In genomic region chr6:17986656-17987575, GRCh38 we compare ENCODE assay signal across 8 cellular contexts. TPM values are rescaled to one million over a fixed set of nuclear protein-coding genes. Genes with fewer than 3 reads are reported as not detected.
DNase-seq lines count a peak whose midpoint lies in the region; TF ChIP-seq lines count a peak whose summit lies in the region.

No MANE protein-coding gene starts in this region.

- H3T11ph ChIP-seq in H9 (ENCODE audit: low read length), result no peak overlapping the region

- H2BK120ac ChIP-seq in H9 (ENCODE audit: low read depth, low read length, poor library complexity, severe bottlenecking), result no peak overlapping the region

- no peak overlapping the region for H2BK12ac ChIP-seq in H9 (ENCODE audit: insufficient read length, low read depth, low read length)

- H4K20me1 ChIP-seq in H9 (ENCODE audit: control insufficient read depth, insufficient read depth, insufficient read length), result no peaks in the 10 kb centered on the region
- H4K20me1 ChIP-seq in neural progenitor cell (ENCODE audit: low read depth), result peaks cover 26% of the 10 kb centered on the region

- H2BK5ac ChIP-seq in H9 (ENCODE audit: insufficient read length, low read length), result no peak overlapping the region

- H3K27ac ChIP-seq in H9 (ENCODE audit: insufficient read length, low read depth, low read length) (no peak overlapping the region), neural progenitor cell (no peak overlapping the region)

- no peak overlapping the region for H3K27ac Mint-ChIP-seq in T-helper 2 cell treated with Interferon-gamma antibody and Interleukin-4, amounts not matched to agents 5 μg/mL and 100 μg/mL, for 36 hours
- H3K27ac Mint-ChIP-seq in H9, result peak overlapping the region; percentile 76 to 99 (median 94); a peak in 6 of 7 replicates
- no peak overlapping the region for H3K27ac Mint-ChIP-seq in activated T-helper 1 cell treated with anti-CD3 and anti-CD28 coated beads, Interleukin-12 subunit alpha, Interleukin-12 subunit beta, Interleukin-2, Interleukin-4 antibody, amounts not matched to agents 30 ng/mL and 10 ng/mL and 1 ng/mL, durations not matched to agents 14 hours and 24 hours and 36 hours
- H3K27ac Mint-ChIP-seq in neural progenitor cell, result peak overlapping the region; percentile 95

- peaks cover 11% of the 10 kb centered on the region for H3K23me2 ChIP-seq in H9 (ENCODE audit: insufficient read length, low read depth, low read length, poor library complexity, severe bottlenecking)

- no peak overlapping the region for H3K4ac ChIP-seq in H9 (ENCODE audit: low read depth, low read length)

- no peaks in the 10 kb centered on the region for H3K36me3 ChIP-seq in neural progenitor cell

- H4K5ac ChIP-seq in H9 (ENCODE audit: insufficient read length, low read depth, low read length), result no peak overlapping the region

- H3K4me1 ChIP-seq in H9 (ENCODE audit: insufficient read depth, low read length) (peaks cover 3% of the 10 kb centered on the region), neural progenitor cell (peaks cover 10% of the 10 kb centered on the region)

- TF ChIP-seq CTCF in H9 (conservative IDR thresholded peaks at IDR 0.05), result no peak
- no peak for TF ChIP-seq CTCF in neural progenitor cell (IDR thresholded peaks at IDR 0.05)

- intact Hi-C loops in activated T-helper 1 cell treated with anti-CD3 and anti-CD28 coated beads, Interleukin-12 subunit alpha, Interleukin-12 subunit beta, Interleukin-2, Interleukin-4 antibody, amounts not matched to agents 30 ng/mL and 10 ng/mL and 1 ng/mL, durations not matched to agents 14 hours and 24 hours and 36 hours (cut with micrococcal nuclease), result loop anchor here (10.0 kb wide), 2 partner anchors 382 to 518 kb away; partner anchors contain the start of gene FAM8A1

- no peaks in the 10 kb centered on the region for H3K9me3 ChIP-seq in H9 (ENCODE audit: control insufficient read depth, low read depth, low read length)
- no peaks in the 10 kb centered on the region for H3K9me3 ChIP-seq in neural progenitor cell (ENCODE audit: low read depth)

- no peaks in the 10 kb centered on the region for H3K36me3 Mint-ChIP-seq in T-helper 2 cell treated with Interferon-gamma antibody and Interleukin-4, amounts not matched to agents 5 μg/mL and 100 μg/mL, for 36 hours (ENCODE audit: low read depth)
- H3K36me3 Mint-ChIP-seq in H9 (ENCODE audit: insufficient read depth in 1 of 3, low read depth in 3 of 3) (peaks cover 4 to 14% (median 6%) of the 10 kb centered on the region in 3 experiments; a peak in 3 of 7 replicates), neural progenitor cell (peaks cover 7% of the 10 kb centered on the region)
- peaks cover 4% of the 10 kb centered on the region for H3K36me3 Mint-ChIP-seq in activated T-helper 1 cell treated with anti-CD3 and anti-CD28 coated beads, Interleukin-12 subunit alpha, Interleukin-12 subunit beta, Interleukin-2, Interleukin-4 antibody, amounts not matched to agents 30 ng/mL and 10 ng/mL and 1 ng/mL, durations not matched to agents 14 hours and 24 hours and 36 hours (ENCODE audit: low read depth)

- no peaks in the 10 kb centered on the region for H3K79me1 ChIP-seq in H9 (ENCODE audit: insufficient read depth, low read depth, low read length, poor library complexity, severe bottlenecking)

- peak overlapping the region; percentile 65 for H3K4me2 ChIP-seq in H9 (ENCODE audit: insufficient read depth, insufficient read length, low read length)
- H3K4me2 ChIP-seq in neural progenitor cell, result peak overlapping the region; percentile 82

- peak overlapping the region; percentile 90 for H3K9ac ChIP-seq in H9 (ENCODE audit: extremely low read depth, insufficient read length, low read length)
- H3K9ac ChIP-seq in neural progenitor cell, result no peak overlapping the region

- H3K14ac ChIP-seq in H9 (ENCODE audit: insufficient read depth, low read length), result peak overlapping the region; percentile 74

- no peak overlapping the region for H4K8ac ChIP-seq in H9 (replicated peaks; ENCODE audit: insufficient read length, low read depth, low read length)

- H3K4me1 Mint-ChIP-seq in T-helper 2 cell treated with Interferon-gamma antibody and Interleukin-4, amounts not matched to agents 5 μg/mL and 100 μg/mL, for 36 hours (ENCODE audit: low read depth), result peaks cover 7% of the 10 kb centered on the region
- peaks cover 35 to 41% of the 10 kb centered on the region in 2 experiments for H3K4me1 Mint-ChIP-seq in H9
- peaks cover 9% of the 10 kb centered on the region for H3K4me1 Mint-ChIP-seq in activated T-helper 1 cell treated with anti-CD3 and anti-CD28 coated beads, Interleukin-12 subunit alpha, Interleukin-12 subunit beta, Interleukin-2, Interleukin-4 antibody, amounts not matched to agents 30 ng/mL and 10 ng/mL and 1 ng/mL, durations not matched to agents 14 hours and 24 hours and 36 hours (ENCODE audit: low read depth)
- H3K4me1 Mint-ChIP-seq in neural progenitor cell, result peaks cover 31% of the 10 kb centered on the region

- H3K27me3 Mint-ChIP-seq in T-helper 2 cell treated with Interferon-gamma antibody and Interleukin-4, amounts not matched to agents 5 μg/mL and 100 μg/mL, for 36 hours (ENCODE audit: low read depth), result peaks cover 68% of the 10 kb centered on the region
- peaks cover 20% of the 10 kb centered on the region for H3K27me3 Mint-ChIP-seq in H9 (ENCODE audit: low read depth)
- peaks cover 69% of the 10 kb centered on the region for H3K27me3 Mint-ChIP-seq in activated T-helper 1 cell treated with anti-CD3 and anti-CD28 coated beads, Interleukin-12 subunit alpha, Interleukin-12 subunit beta, Interleukin-2, Interleukin-4 antibody, amounts not matched to agents 30 ng/mL and 10 ng/mL and 1 ng/mL, durations not matched to agents 14 hours and 24 hours and 36 hours (ENCODE audit: insufficient read depth)
- peaks cover 5% of the 10 kb centered on the region for H3K27me3 Mint-ChIP-seq in neural progenitor cell (ENCODE audit: insufficient read depth, low read depth)

- H2BK20ac ChIP-seq in H9 (ENCODE audit: low read depth, low read length, poor library complexity, severe bottlenecking), result no peak overlapping the region

- H3K79me2 ChIP-seq in H9 (ENCODE audit: insufficient read depth, low read length) (peaks cover 2% of the 10 kb centered on the region; the same call in 1 of the 2 replicates), neural progenitor cell (ENCODE audit: low read depth) (peaks cover 40% of the 10 kb centered on the region)

- no peak overlapping the region for H2BK15ac ChIP-seq in H9 (ENCODE audit: low read depth, low read length)

- H2AK5ac ChIP-seq in H9 (ENCODE audit: insufficient read length, low read length), result no peak overlapping the region

- WGBS in H9 (ENCODE audit: extremely low coverage, insufficient read length, low lambda C conversion rate), result no CpG with 5 or more reads among the region's 92 CpGs

- peak overlapping the region; percentile 61 for H3K18ac ChIP-seq in H9 (ENCODE audit: insufficient read length, low read depth, low read length)

- H4K91ac ChIP-seq in H9 (ENCODE audit: insufficient read length, low read depth, low read length), result no peak overlapping the region

- H3K4me3 ChIP-seq in neural progenitor cell, result peak overlapping the region; percentile 98

- H3K27me3 ChIP-seq in H9 (ENCODE audit: insufficient read depth, low read length), result no peaks in the 10 kb centered on the region
- peaks cover 6% of the 10 kb centered on the region for H3K27me3 ChIP-seq in neural progenitor cell

- H3K56ac ChIP-seq in H9 (ENCODE audit: insufficient read length, low read depth, low read length), result no peak overlapping the region

- H3K4me3 Mint-ChIP-seq in T-helper 2 cell treated with Interferon-gamma antibody and Interleukin-4, amounts not matched to agents 5 μg/mL and 100 μg/mL, for 36 hours, result peak overlapping the region; percentile 46
- H3K4me3 Mint-ChIP-seq in H9 (peak overlapping the region; percentile 89 to 92), neural progenitor cell (peak overlapping the region; percentile 96)
- peak overlapping the region; percentile 47 for H3K4me3 Mint-ChIP-seq in activated T-helper 1 cell treated with anti-CD3 and anti-CD28 coated beads, Interleukin-12 subunit alpha, Interleukin-12 subunit beta, Interleukin-2, Interleukin-4 antibody, amounts not matched to agents 30 ng/mL and 10 ng/mL and 1 ng/mL, durations not matched to agents 14 hours and 24 hours and 36 hours

- H3F3A ChIP-seq in neural progenitor cell (ENCODE audit: low read depth), result peaks cover 13% of the 10 kb centered on the region

- H3K9me3 Mint-ChIP-seq in T-helper 2 cell treated with Interferon-gamma antibody and Interleukin-4, amounts not matched to agents 5 μg/mL and 100 μg/mL, for 36 hours, result no peaks in the 10 kb centered on the region
- H3K9me3 Mint-ChIP-seq in H9 (no peaks in the 10 kb centered on the region), neural progenitor cell (peaks cover 2% of the 10 kb centered on the region)
- H3K9me3 Mint-ChIP-seq in activated T-helper 1 cell treated with anti-CD3 and anti-CD28 coated beads, Interleukin-12 subunit alpha, Interleukin-12 subunit beta, Interleukin-2, Interleukin-4 antibody, amounts not matched to agents 30 ng/mL and 10 ng/mL and 1 ng/mL, durations not matched to agents 14 hours and 24 hours and 36 hours, result no peaks in the 10 kb centered on the region

- no peak for DNase-seq in T-helper 2 cell treated with Interferon-gamma antibody and Interleukin-4, amounts not matched to agents 5 μg/mL and 100 μg/mL, for 36 hours (ENCODE audit: low spot score)
- no peak for DNase-seq in T-helper 2 cell
- peak; percentile 67 for DNase-seq in H9
- DNase-seq in M059J (ENCODE audit: low read depth), result peak; percentile 75
- DNase-seq in activated T-helper 1 cell treated with anti-CD3 and anti-CD28 coated beads, Interleukin-12 subunit alpha, Interleukin-12 subunit beta, Interleukin-2, Interleukin-4 antibody, amounts not matched to agents 30 ng/mL and 10 ng/mL and 1 ng/mL, durations not matched to agents 14 hours and 24 hours and 36 hours (ENCODE audit: low spot score), result no peak
- peak; percentile 63 for DNase-seq in glomerular visceral epithelial cell (ENCODE audit: extremely low spot score)
- peak; percentile 42 for DNase-seq in neural progenitor cell (ENCODE audit: low spot score)
- DNase-seq in COLO829 (ENCODE audit: low spot score), result no peak

- no peak overlapping the region for H3K23ac ChIP-seq in H9 (ENCODE audit: insufficient read length, low read depth, low read length)

- no peak overlapping the region for H2AFZ ChIP-seq in H9 (ENCODE audit: low read length)
- H2AFZ ChIP-seq in neural progenitor cell (replicated peaks), result peak overlapping the region; percentile 98

RNA-seq across cellular contexts. Expression of gene KIF13A, which starts 0.5 kb away (rescaled TPM):
- total RNA-seq in H9 (2021), result 38.2 and 43.1 TPM in 2 replicates
- total RNA-seq in M059J (2014; rRNA removed; shearing (Covaris generic)), result 27.2 and 60.1 TPM in 2 replicates
- not detected in 2 replicates for total RNA-seq in activated T-helper 1 cell treated with anti-CD3 and anti-CD28 coated beads, Interleukin-12 subunit alpha, Interleukin-12 subunit beta, Interleukin-2, Interleukin-4 antibody, amounts not matched to agents 30 ng/mL and 10 ng/mL and 1 ng/mL, durations not matched to agents 14 hours and 24 hours and 36 hours
- 26.0 and 29.0 TPM in 2 replicates for total RNA-seq in neural progenitor cell (ENCODE audit: low replicate concordance)

Comparison
In these comparisons a context has a peak if more than half of its experiments do, and no peak if none do; other contexts are left out.
1. DNase-seq: peak in H9 (single experiment), M059J (single experiment), glomerular visceral epithelial cell (single experiment) and neural progenitor cell (single experiment); none in T-helper 2 cell treated with Interferon-gamma antibody and Interleukin-4, amounts not matched to agents 5 μg/mL and 100 μg/mL, for 36 hours (single experiment), T-helper 2 cell (0 of 5), activated T-helper 1 cell treated with anti-CD3 and anti-CD28 coated beads, Interleukin-12 subunit alpha, Interleukin-12 subunit beta, Interleukin-2, Interleukin-4 antibody, amounts not matched to agents 30 ng/mL and 10 ng/mL and 1 ng/mL, durations not matched to agents 14 hours and 24 hours and 36 hours (single experiment) and COLO829 (single experiment).
2. H3K27ac Mint-ChIP-seq: peak in H9 (3 of 3) and neural progenitor cell (single experiment); none in T-helper 2 cell treated with Interferon-gamma antibody and Interleukin-4, amounts not matched to agents 5 μg/mL and 100 μg/mL, for 36 hours (single experiment) and activated T-helper 1 cell treated with anti-CD3 and anti-CD28 coated beads, Interleukin-12 subunit alpha, Interleukin-12 subunit beta, Interleukin-2, Interleukin-4 antibody, amounts not matched to agents 30 ng/mL and 10 ng/mL and 1 ng/mL, durations not matched to agents 14 hours and 24 hours and 36 hours (single experiment).
3. H3K4me3 Mint-ChIP-seq: peak in every context shown above with its lines; median percentile 96 in neural progenitor cell; 90 in H9; 47 in activated T-helper 1 cell treated with anti-CD3 and anti-CD28 coated beads, Interleukin-12 subunit alpha, Interleukin-12 subunit beta, Interleukin-2, Interleukin-4 antibody, amounts not matched to agents 30 ng/mL and 10 ng/mL and 1 ng/mL, durations not matched to agents 14 hours and 24 hours and 36 hours; 46 in T-helper 2 cell treated with Interferon-gamma antibody and Interleukin-4, amounts not matched to agents 5 μg/mL and 100 μg/mL, for 36 hours.
4. RNA of gene KIF13A, which starts 0.5 kb away (total RNA-seq): 27.2 to 60.1 TPM in M059J, 38.2 to 43.1 TPM in H9 and 26.0 to 29.0 TPM in neural progenitor cell; not detected in activated T-helper 1 cell treated with anti-CD3 and anti-CD28 coated beads, Interleukin-12 subunit alpha, Interleukin-12 subunit beta, Interleukin-2, Interleukin-4 antibody, amounts not matched to agents 30 ng/mL and 10 ng/mL and 1 ng/mL, durations not matched to agents 14 hours and 24 hours and 36 hours; every median in the first group is over 10 times any median in the second.